In the genomic region with DNA sequence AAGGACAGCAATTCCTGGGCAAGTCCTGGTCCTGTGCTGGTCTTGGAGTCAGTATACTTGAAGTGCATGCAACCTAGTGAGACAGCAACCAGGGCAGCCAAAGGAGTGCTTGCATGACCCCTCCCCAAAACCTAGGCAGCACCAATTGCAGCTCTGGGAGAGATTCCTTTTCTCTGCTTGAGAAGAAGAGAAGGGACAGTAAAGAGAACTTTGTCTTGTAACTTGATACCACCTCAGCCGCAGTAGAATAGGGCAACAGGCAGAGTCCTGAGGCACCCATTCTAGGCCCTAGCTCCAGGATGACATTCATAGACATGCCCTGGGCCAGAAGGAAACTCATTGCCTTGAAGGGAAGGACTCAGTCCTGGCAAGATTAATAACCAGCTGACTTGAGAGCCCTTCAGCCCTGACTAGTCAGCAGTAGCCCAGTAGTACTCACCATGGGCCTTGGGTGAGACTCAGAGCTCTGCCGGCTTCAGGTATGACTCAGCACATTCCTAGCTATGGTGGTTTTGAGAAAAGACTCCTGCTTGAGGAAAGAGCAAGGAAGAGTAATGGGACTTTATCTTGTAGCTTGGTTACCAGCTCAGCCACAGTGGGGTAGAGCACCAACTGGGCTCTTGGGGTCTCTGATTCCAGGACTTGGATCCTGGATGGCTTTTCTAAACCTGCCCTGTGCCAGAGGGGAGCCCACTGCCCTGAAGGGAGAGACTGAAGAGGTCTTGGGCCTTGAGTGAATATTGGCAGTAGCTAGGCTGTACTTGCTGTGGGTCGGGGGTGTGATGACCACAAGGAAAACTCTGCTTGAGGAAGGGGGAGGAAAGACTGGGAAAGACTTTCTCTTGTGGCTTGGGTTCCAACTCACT, we compare ENCODE assay signal across 10 cellular contexts. TPM values are rescaled to one million over a fixed set of nuclear protein-coding genes. Genes with fewer than 3 reads are reported as not detected.
DNase-seq lines count a peak whose midpoint lies in the region; ATAC-seq and TF ChIP-seq lines count a peak whose summit lies in the region.
"Had no signal": no experiment of that assay in that cellular context is flagged by ENCODE, and none has a peak within 500 bp of the region (broad histone marks: within the 10 kb centered on the region; RNA-seq: fewer than 3 reads in every experiment).

No MANE protein-coding gene starts in this region.

- H3K27me3 Mint-ChIP-seq in MCF 10A (ENCODE audit: insufficient read depth, unreplicated experiment), result no peaks in the 10 kb centered on the region

- H3K27me3 ChIP-seq in breast epithelium, result no peaks in the 10 kb centered on the region
- no peaks in the 10 kb centered on the region for H3K27me3 ChIP-seq in foreskin keratinocyte
- H3K27me3 ChIP-seq in aorta (ENCODE audit: control insufficient read depth in 1 of 2, insufficient read depth in 2 of 2, low read length in 1 of 2), result no peaks in the 10 kb centered on the region
- H3K27me3 ChIP-seq: BLaER1, neutrophil had no signal

- peak; percentile 76 for DNase-seq in MCF 10A (ENCODE audit: unreplicated experiment)
- no peak for DNase-seq in breast epithelium (ENCODE audit: low spot score in 2 of 2)
- peak; percentile 35 for DNase-seq in RPMI8226
- peak; percentile 90 to 94 for DNase-seq in foreskin keratinocyte
- no peak for DNase-seq in aorta
- DNase-seq in germinal center (ENCODE audit: low spot score), result no peak
- DNase-seq in activated naive CD4-positive, alpha-beta T cell (lab: John Stamatoyannopoulos, UW), result no peak
- DNase-seq in DMS79 (lab: John Stamatoyannopoulos, UW), result no peak

- no peak for TF ChIP-seq POLR2A in breast epithelium (IDR thresholded peaks at IDR 0.05)

- H3K9me3 ChIP-seq in breast epithelium (no peaks in the 10 kb centered on the region), aorta (ENCODE audit: control insufficient read depth, low read length) (no peaks in the 10 kb centered on the region)
- H3K9me3 ChIP-seq: BLaER1, neutrophil had no signal

- whole genome bisulfite sequencing in aorta, 2 donors, result 48 to 65% methylated on average over 3 of the region's 3 CpGs

- no TSS peak for BruUV-seq in MCF 10A (replicated peaks; lab: Mats Ljungman, UMichigan)

- ATAC-seq in foreskin keratinocyte, result peak; percentile 100
- ATAC-seq in aorta (ENCODE audit: low FRiP score), result peak; percentile 36

- H3K4me3 ChIP-seq in breast epithelium, result no peak overlapping the region
- H3K4me3 ChIP-seq in aorta (ENCODE audit: low read length in 2 of 2), result no peak overlapping the region
- H3K4me3 ChIP-seq: BLaER1 had no signal

- POLR2A ChIA-PET in MCF 10A (lab: Yijun Ruan, JAX), result interaction anchor here (0.7 to 0.9 kb wide), 2 partner anchors 51 to 95 kb away, joined by 3 to 4 read pairs; no protein-coding TSS in a partner anchor

- H3K9me3 Mint-ChIP-seq in MCF 10A (ENCODE audit: unreplicated experiment), result no peaks in the 10 kb centered on the region

- intact Hi-C loops in MCF 10A (cut with micrococcal nuclease) (no loop called here), breast epithelium (cut with DNase I; ENCODE audit: low total_unique reads) (no loop called here), aorta (cut with DNase I) (no loop called here)

- TF ChIP-seq CTCF in MCF 10A (IDR thresholded peaks at IDR 0.05; ENCODE audit: unreplicated experiment) (no peak), breast epithelium (IDR thresholded peaks at IDR 0.05) (no peak), foreskin keratinocyte (conservative IDR thresholded peaks at IDR 0.05) (no peak)

- peak overlapping the region; percentile 86 for H3K27ac Mint-ChIP-seq in MCF 10A (ENCODE audit: low read depth, unreplicated experiment)

- H3K36me3 ChIP-seq in breast epithelium, result no peaks in the 10 kb centered on the region
- no peaks in the 10 kb centered on the region for H3K36me3 ChIP-seq in aorta (ENCODE audit: control insufficient read depth in 1 of 2, insufficient read depth in 2 of 2, low read length in 1 of 2)
- H3K36me3 ChIP-seq: BLaER1, neutrophil had no signal

- peaks cover 11% of the 10 kb centered on the region for H3K4me1 Mint-ChIP-seq in MCF 10A (ENCODE audit: insufficient read depth, unreplicated experiment)

- no peaks in the 10 kb centered on the region for H3K36me3 Mint-ChIP-seq in MCF 10A (ENCODE audit: insufficient read depth, unreplicated experiment)

- H3K27ac ChIP-seq in breast epithelium (no peak overlapping the region), foreskin keratinocyte (no peak overlapping the region), aorta (ENCODE audit: low read depth in 1 of 2, low read length in 2 of 2) (no peak overlapping the region)
- H3K27ac ChIP-seq: BLaER1, neutrophil had no signal

- H3K4me1 ChIP-seq in breast epithelium (no peaks in the 10 kb centered on the region), foreskin keratinocyte (no peaks in the 10 kb centered on the region), aorta (ENCODE audit: control insufficient read depth in 1 of 2, insufficient read depth in 2 of 2, low read length in 2 of 2) (no peaks in the 10 kb centered on the region)
- H3K4me1 ChIP-seq: BLaER1 had no signal

- H3K4me3 Mint-ChIP-seq in MCF 10A (ENCODE audit: unreplicated experiment), result no peak overlapping the region

- CTCF ChIA-PET in MCF 10A (lab: Yijun Ruan, JAX), result interaction anchor here (0.6 to 0.7 kb wide), 2 partner anchors 53 to 466 kb away, joined by 3 read pairs; no protein-coding TSS in a partner anchor

RNA-seq across cellular contexts. Expression of gene ACADM, which starts 51.7 kb away (rescaled TPM):
- total RNA-seq in MCF 10A (2022) (35.7 and 43.2 TPM in 2 replicates), breast epithelium (10 to 100 TPM; 46.7 to 62.9 (median 50.5) TPM), foreskin keratinocyte (36.3 and 37.2 TPM in 2 replicates), aorta (10 to 100 TPM; 39.8 to 41.1 TPM)
- polyA plus RNA-seq in foreskin keratinocyte (16.3 and 19.6 TPM in 2 replicates), aorta (10 to 100 TPM; 37.8 to 71.9 TPM)

Comparison
In these comparisons a context has a peak if more than half of its experiments do, and no peak if none do; other contexts are left out.
1. DNase-seq: peak in MCF 10A (single experiment), RPMI8226 (single experiment) and foreskin keratinocyte (2 of 2); none in breast epithelium (0 of 2), aorta (0 of 2), germinal center (single experiment), activated naive CD4-positive, alpha-beta T cell (0 of 4) and DMS79 (single experiment).